ENCODE assay signal across 9 cellular contexts in the genomic region with DNA sequence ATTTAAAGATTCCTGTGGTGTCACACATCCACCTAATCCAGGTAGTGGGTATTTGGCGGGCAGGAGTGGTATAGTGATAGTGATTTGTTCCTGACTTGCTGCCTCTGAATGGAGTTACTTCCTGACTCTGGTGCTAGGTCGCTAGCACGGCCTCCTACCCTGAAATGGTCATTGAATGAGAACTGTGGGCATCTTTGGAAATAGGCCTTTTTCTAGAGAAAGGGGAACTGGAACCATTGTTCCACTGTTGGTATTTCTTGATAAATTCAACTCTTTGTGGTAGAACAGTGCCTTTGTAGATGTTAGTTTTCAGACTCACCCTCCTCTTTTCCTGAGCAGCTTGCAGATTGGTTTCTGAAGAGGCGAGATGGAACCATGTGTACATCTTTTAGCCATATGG. TPM values are rescaled to one million over a fixed set of nuclear protein-coding genes. Genes with fewer than 3 reads are reported as not detected.
DNase-seq lines count a peak whose midpoint lies in the region; ATAC-seq and TF ChIP-seq lines count a peak whose summit lies in the region.
"Had no signal": no experiment of that assay in that cellular context is flagged by ENCODE, and none has a peak within 500 bp of the region (broad histone marks: within the 10 kb centered on the region; RNA-seq: fewer than 3 reads in every experiment).

No MANE protein-coding gene starts in this region.

- peak overlapping the region; percentile 97 for H3K4me3 Mint-ChIP-seq in central memory CD8-positive, alpha-beta T cell
- H3K4me3 Mint-ChIP-seq in natural killer cell treated with Interleukin-12 subunit alpha and Interleukin-12 subunit beta and Interleukin-15 and Interleukin-18, amount 100 ng/mL, for 72 hours, result peak overlapping the region; percentile 95

- peak overlapping the region; percentile 87 to 99 (median 98) for H3K4me2 ChIP-seq in BLaER1 treated with 17β-estradiol and CSF1 and Interleukin-3, amounts not matched to agents 10 nM and 100 nM
- H3K4me2 ChIP-seq in Loucy (ENCODE audit: low read depth, low read length, poor library complexity, severe bottlenecking), result peak overlapping the region; percentile 99

- H3K79me2 ChIP-seq in Loucy (ENCODE audit: insufficient read depth, low read length), result peaks cover 70% of the 10 kb centered on the region

- no peaks in the 10 kb centered on the region for H3K9me3 Mint-ChIP-seq in central memory CD8-positive, alpha-beta T cell
- H3K9me3 Mint-ChIP-seq in natural killer cell treated with Interleukin-12 subunit alpha and Interleukin-12 subunit beta and Interleukin-15 and Interleukin-18, amount 100 ng/mL, for 72 hours, result no peaks in the 10 kb centered on the region

- no peaks in the 10 kb centered on the region for H3K9me3 ChIP-seq in BLaER1 treated with 17β-estradiol and CSF1 and Interleukin-3, amounts not matched to agents 10 nM and 100 nM (replicated peaks in 1 of 11)
- no peaks in the 10 kb centered on the region for H3K9me3 ChIP-seq in Loucy (ENCODE audit: insufficient read depth, low read depth, low read length)

- peak overlapping the region; percentile 71 to 84 (median 77); a peak in 16 of 20 replicates for H3K4me3 ChIP-seq in BLaER1 treated with 17β-estradiol and CSF1 and Interleukin-3, amounts not matched to agents 10 nM and 100 nM
- H3K4me3 ChIP-seq in Loucy (ENCODE audit: low read length, poor library complexity, severe bottlenecking), result peak overlapping the region; percentile 98

- peaks cover 43% of the 10 kb centered on the region for H3K4me1 Mint-ChIP-seq in central memory CD8-positive, alpha-beta T cell
- peaks cover 43% of the 10 kb centered on the region in 2 donors for H3K4me1 Mint-ChIP-seq in natural killer cell treated with Interleukin-12 subunit alpha and Interleukin-12 subunit beta and Interleukin-15 and Interleukin-18, amount 100 ng/mL, for 72 hours (ENCODE audit: low read depth in 2 of 2)

- no peak overlapping the region for H2AFZ ChIP-seq in Loucy (ENCODE audit: low read length)

- H3K27me3 ChIP-seq in BLaER1 treated with 17β-estradiol and CSF1 and Interleukin-3, amounts not matched to agents 10 nM and 100 nM, result no peaks in the 10 kb centered on the region
- H3K27me3 ChIP-seq in Loucy (ENCODE audit: insufficient read depth, low read length, poor library complexity, severe bottlenecking), result no peaks in the 10 kb centered on the region

- H3K9ac ChIP-seq in BLaER1 treated with 17β-estradiol and CSF1 and Interleukin-3, amounts not matched to agents 10 nM and 100 nM, result peak overlapping the region in 5 of 11 experiments; percentile 88 to 93 (median 91); a peak in 3 of 22 replicates
- H3K9ac ChIP-seq in Loucy (ENCODE audit: low read depth, low read length, poor library complexity, severe bottlenecking), result peak overlapping the region; percentile 96

- peak overlapping the region; percentile 96 for H3K27ac Mint-ChIP-seq in central memory CD8-positive, alpha-beta T cell (ENCODE audit: low read depth)
- peak overlapping the region; percentile 58 to 84 for H3K27ac Mint-ChIP-seq in natural killer cell treated with Interleukin-12 subunit alpha and Interleukin-12 subunit beta and Interleukin-15 and Interleukin-18, amount 100 ng/mL, for 72 hours

- no peak for TF ChIP-seq CTCF in Loucy (conservative IDR thresholded peaks at IDR 0.05; ENCODE audit: low read length)

- no peaks in the 10 kb centered on the region for H3K27me3 Mint-ChIP-seq in central memory CD8-positive, alpha-beta T cell
- no peaks in the 10 kb centered on the region for H3K27me3 Mint-ChIP-seq in natural killer cell treated with Interleukin-12 subunit alpha and Interleukin-12 subunit beta and Interleukin-15 and Interleukin-18, amount 100 ng/mL, for 72 hours

- H3F3A ChIP-seq in Loucy (ENCODE audit: low read depth), result no peaks in the 10 kb centered on the region

- no peak for ATAC-seq in central memory CD8-positive, alpha-beta T cell (replicated peaks; ENCODE audit: extremely low read depth, poor library complexity, severe bottlenecking)
- ATAC-seq in natural killer cell treated with Interleukin-12 subunit alpha and Interleukin-12 subunit beta and Interleukin-15 and Interleukin-18, amount 100 ng/mL, for 72 hours, result no peak
- ATAC-seq in GM19467 (IDR thresholded peaks at IDR 0.05; ENCODE audit: unreplicated experiment), result no peak

- DNase-seq in central memory CD8-positive, alpha-beta T cell (ENCODE audit: low spot score in 2 of 2), result no peak
- no peak for DNase-seq in natural killer cell treated with Interleukin-12 subunit alpha and Interleukin-12 subunit beta and Interleukin-15 and Interleukin-18, amount 100 ng/mL, for 72 hours (ENCODE audit: low spot score)
- DNase-seq in NCI-H2171 (lab: John Stamatoyannopoulos, UW) (no peak), NAMALWA (ENCODE audit: low spot score) (no peak)
- DNase-seq in effector CD8-positive, alpha-beta T cell (lab: John Stamatoyannopoulos, UW), result no peak
- DNase-seq: WERI-Rb-1 had no signal

- H3K36me3 Mint-ChIP-seq in central memory CD8-positive, alpha-beta T cell (ENCODE audit: insufficient read depth), result peaks cover 8% of the 10 kb centered on the region
- no peaks in the 10 kb centered on the region for H3K36me3 Mint-ChIP-seq in natural killer cell treated with Interleukin-12 subunit alpha and Interleukin-12 subunit beta and Interleukin-15 and Interleukin-18, amount 100 ng/mL, for 72 hours

- H3K36me3 ChIP-seq in BLaER1 treated with 17β-estradiol and CSF1 and Interleukin-3, amounts not matched to agents 10 nM and 100 nM, result peaks cover 0 to 14% (median 9%) of the 10 kb centered on the region in 11 experiments; a peak in 6 of 22 replicates
- H3K36me3 ChIP-seq in Loucy (ENCODE audit: insufficient read depth, low read length), result no peaks in the 10 kb centered on the region

- H4K20me1 ChIP-seq in BLaER1 treated with 17β-estradiol and CSF1 and Interleukin-3, amounts not matched to agents 10 nM and 100 nM, result peaks cover 0 to 57% (median 25%) of the 10 kb centered on the region in 11 experiments; a peak in 14 of 22 replicates
- H4K20me1 ChIP-seq in Loucy (ENCODE audit: insufficient read depth, low read length, poor library complexity, severe bottlenecking), result peaks cover 46% of the 10 kb centered on the region

- H3K4me1 ChIP-seq in BLaER1 treated with 17β-estradiol and CSF1 and Interleukin-3, amounts not matched to agents 10 nM and 100 nM, result peaks cover 35 to 59% (median 42%) of the 10 kb centered on the region in 10 experiments
- H3K4me1 ChIP-seq in Loucy (ENCODE audit: insufficient read depth, low read length, poor library complexity, severe bottlenecking), result peaks cover 77% of the 10 kb centered on the region

- no peaks in the 10 kb centered on the region for H3K9me2 ChIP-seq in Loucy (replicated peaks; ENCODE audit: low read depth, low read length)

- peak overlapping the region in 8 of 11 experiments; percentile 13 to 97 (median 71); a peak in 11 of 22 replicates for H3K27ac ChIP-seq in BLaER1 treated with 17β-estradiol and CSF1 and Interleukin-3, amounts not matched to agents 10 nM and 100 nM
- H3K27ac ChIP-seq: WERI-Rb-1 had no signal

RNA-seq across cellular contexts. Expression of a gene that starts 1.5 kb away (rescaled TPM):
- 10 to 100 TPM; 39.1 to 60.3 TPM for total RNA-seq in natural killer cell treated with Interleukin-12 subunit alpha and Interleukin-12 subunit beta and Interleukin-15 and Interleukin-18, amount 100 ng/mL, for 72 hours
